8 cellular contexts compared by ENCODE assay signal in genomic region chr14:65170768-65171251, GRCh38.
DNase-seq lines count a peak whose midpoint lies in the region; ATAC-seq, FAIRE-seq and TF ChIP-seq lines count a peak whose summit lies in the region.

No MANE protein-coding gene starts in this region.

- H3K36me3 ChIP-seq in HAP-1 (replicated peaks) (no peaks in the 10 kb centered on the region), SU-DHL-6 (ENCODE audit: low read length) (no peaks in the 10 kb centered on the region), adrenal gland (replicated peaks in 1 of 2) (no peaks in the 10 kb centered on the region), small intestine (ENCODE audit: control insufficient read depth in 2 of 2, insufficient read depth in 2 of 2, low read length in 2 of 2) (no peaks in the 10 kb centered on the region)

- H3K27ac ChIP-seq in SU-DHL-6 (ENCODE audit: low read depth, low read length) (no peak overlapping the region), adrenal gland (no peak overlapping the region), small intestine (ENCODE audit: low read depth in 1 of 2, low read length in 1 of 2) (peak overlapping the region in 1 of 2 donors; percentile 24)

- DNase-seq in Ammon's horn (ENCODE audit: low spot score): peak; percentile 79
- DNase-seq in HAP-1 (ENCODE audit: low spot score in 2 of 2): peak; percentile 62 to 79
- peak in 4 of 7 donors; percentile 21 to 58 (median 32) for DNase-seq in adrenal gland
- DNase-seq in hippocampal formation (lab: John Stamatoyannopoulos, UW): peak; percentile 60 to 67
- DNase-seq in small intestine: peak; percentile 27
- DNase-seq in SIG-M5 (lab: John Stamatoyannopoulos, UW): no peak

- H3K9me3 ChIP-seq in HAP-1 (no peaks in the 10 kb centered on the region), SU-DHL-6 (ENCODE audit: insufficient read depth, low read length) (no peaks in the 10 kb centered on the region), adrenal gland (replicated peaks in 1 of 3) (no peaks in the 10 kb centered on the region), small intestine (ENCODE audit: control insufficient read depth, low read depth) (no peaks in the 10 kb centered on the region)

- H3F3A ChIP-seq in SU-DHL-6 (ENCODE audit: insufficient read depth): peaks cover 5% of the 10 kb centered on the region

- H3K4me2 ChIP-seq in SU-DHL-6 (ENCODE audit: low read depth, low read length, poor library complexity, severe bottlenecking): peak overlapping the region; percentile 36

- 0 to 13% (median 1%) methylated on average over 15 of the region's 15 CpGs for WGBS in adrenal gland, 4 donors
- 2 to 8% (median 2%) methylated on average over 15 of the region's 15 CpGs for WGBS in small intestine, 3 donors

- H3K4me3 ChIP-seq in HAP-1: peak overlapping the region; percentile 28
- H3K4me3 ChIP-seq in SU-DHL-6 (ENCODE audit: insufficient read depth, low read length, poor library complexity, severe bottlenecking): no peak overlapping the region
- H3K4me3 ChIP-seq in adrenal gland: peak overlapping the region in 1 of 4 donors; percentile 49
- H3K4me3 ChIP-seq in small intestine (ENCODE audit: low read depth in 1 of 2, low read length in 2 of 2): peak overlapping the region in 1 of 2 donors; percentile 0

- H3K27me3 ChIP-seq in HAP-1 (ENCODE audit: low read depth) (no peaks in the 10 kb centered on the region), SU-DHL-6 (ENCODE audit: low read length) (no peaks in the 10 kb centered on the region), adrenal gland (no peaks in the 10 kb centered on the region), small intestine (ENCODE audit: control insufficient read depth in 2 of 2, insufficient read depth in 2 of 2, low read length in 2 of 2) (no peaks in the 10 kb centered on the region)

- no peak for ATAC-seq in HG03521 (IDR thresholded peaks at IDR 0.05; ENCODE audit: unreplicated experiment)

- H3K4me1 ChIP-seq in HAP-1 (peaks cover 9% of the 10 kb centered on the region; the same call in 1 of the 2 replicates), adrenal gland (replicated peaks in 1 of 2) (peaks cover 0 to 14% of the 10 kb centered on the region in 2 donors), small intestine (ENCODE audit: control insufficient read depth in 2 of 2, insufficient read depth in 1 of 2, low read depth in 1 of 2, low read length in 1 of 2) (no peaks in the 10 kb centered on the region)

- no peaks in the 10 kb centered on the region for H3K79me2 ChIP-seq in SU-DHL-6 (ENCODE audit: insufficient read depth, low read length)

- H3K9ac ChIP-seq in SU-DHL-6 (ENCODE audit: low read length): peak overlapping the region; percentile 8; the same call in 1 of the 2 replicates

- in situ Hi-C loops in HAP-1 (cut with MboI; ENCODE audit: low sequenced_read_pairs): loop anchor here (25.0 kb wide), 1 partner anchor 791 kb away; no protein-coding TSS in a partner anchor

- no peak for TF ChIP-seq CTCF in SU-DHL-6 (IDR thresholded peaks at IDR 0.05; ENCODE audit: insufficient read depth, low read length, poor library complexity, severe bottlenecking)
- TF ChIP-seq CTCF in adrenal gland (IDR thresholded peaks at IDR 0.05): peak in 1 of 6 experiments; percentile 7

- no peak for FAIRE-seq in small intestine (lab: Jason Lieb, UNC)

- peak overlapping the region; percentile 57 for H2AFZ ChIP-seq in SU-DHL-6 (ENCODE audit: low read depth, low read length, severe bottlenecking)

- no peak for TF ChIP-seq POLR2A in adrenal gland (IDR thresholded peaks at IDR 0.05)

- no peaks in the 10 kb centered on the region for H4K20me1 ChIP-seq in SU-DHL-6 (ENCODE audit: low read depth, low read length)

- intact Hi-C loops in adrenal gland (cut with DNase I): no loop called here

- no peaks in the 10 kb centered on the region for H3K9me2 ChIP-seq in SU-DHL-6 (replicated peaks; ENCODE audit: insufficient read depth, low read length)
